ENCODE assay signal across 1 cellular context in genomic region chr4:3079694-3080123, GRCh38.
TF ChIP-seq lines count a peak whose summit lies in the region.

No MANE protein-coding gene starts in this region.

TF ChIP-seq in K562, 482 proteins besides CTCF, POLR2A, EP300 and RAD21 (continued from another document and continues in another):
- TF ChIP-seq, protein P1, sequence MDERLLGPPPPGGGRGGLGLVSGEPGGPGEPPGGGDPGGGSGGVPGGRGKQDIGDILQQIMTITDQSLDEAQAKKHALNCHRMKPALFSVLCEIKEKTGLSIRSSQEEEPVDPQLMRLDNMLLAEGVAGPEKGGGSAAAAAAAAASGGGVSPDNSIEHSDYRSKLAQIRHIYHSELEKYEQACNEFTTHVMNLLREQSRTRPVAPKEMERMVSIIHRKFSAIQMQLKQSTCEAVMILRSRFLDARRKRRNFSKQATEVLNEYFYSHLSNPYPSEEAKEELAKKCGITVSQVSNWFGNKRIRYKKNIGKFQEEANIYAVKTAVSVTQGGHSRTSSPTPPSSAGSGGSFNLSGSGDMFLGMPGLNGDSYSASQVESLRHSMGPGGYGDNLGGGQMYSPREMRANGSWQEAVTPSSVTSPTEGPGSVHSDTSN (CRISPR knock-in tag; IDR thresholded peaks at IDR 0.05; ENCODE audit: low read depth): no peak
- TF ChIP-seq, protein P1 (tag; conservative IDR thresholded peaks at IDR 0.05; ENCODE audit: low read depth): peak; percentile 57; the same call in 1 of the 2 replicates
- TF ChIP-seq HDAC2 (IDR thresholded peaks at IDR 0.05) (peak; percentile 63), SPI1 (IDR thresholded peaks at IDR 0.05; ENCODE audit: borderline replicate concordance, low read depth, low read length) (peak; percentile 72), ZNF124 (CRISPR knock-in tag; IDR thresholded peaks at IDR 0.05) (no peak), MAZ (CRISPR knock-in tag; conservative IDR thresholded peaks at IDR 0.05 in 1 of 2, IDR thresholded peaks at IDR 0.05 in 1 of 2) (no peak; a peak in 1 of 4 replicates), ELF1 (tag; IDR thresholded peaks at IDR 0.05) (peak; percentile 32; the same call in 1 of the 2 replicates), CTBP1 (IDR thresholded peaks at IDR 0.05; ENCODE audit: borderline replicate concordance) (peak; percentile 75; the same call in 1 of the 2 replicates), E2F4 (CRISPR knock-in tag; IDR thresholded peaks at IDR 0.05; ENCODE audit: low read depth) (no peak), ZNF140 (CRISPR knock-in tag; IDR thresholded peaks at IDR 0.05) (no peak), NCOA1 (IDR thresholded peaks at IDR 0.05; ENCODE audit: low read depth) (peak; percentile 24), DPF2 (IDR thresholded peaks at IDR 0.05) (peak; percentile 82), NONO (IDR thresholded peaks at IDR 0.05; ENCODE audit: low read depth in 2 of 2, low read length in 1 of 2) (no peak), MAFK (IDR thresholded peaks at IDR 0.05; ENCODE audit: low read length) (no peak), GTF2E2 (tag; IDR thresholded peaks at IDR 0.05) (no peak), ARHGAP35 (IDR thresholded peaks at IDR 0.05; ENCODE audit: partially characterized antibody) (no peak), SMARCA4 (IDR thresholded peaks at IDR 0.05) (peak; percentile 80), ZNF699 (CRISPR knock-in tag; IDR thresholded peaks at IDR 0.05; ENCODE audit: insufficient replicate concordance) (no peak), E2F6 (IDR thresholded peaks at IDR 0.05; ENCODE audit: borderline replicate concordance in 1 of 2, extremely low read depth in 1 of 2, insufficient read depth in 1 of 2, insufficient read length in 1 of 2, low read depth in 1 of 2, low read length in 1 of 2, poor library complexity in 1 of 2, severe bottlenecking in 1 of 2) (no peak), ZNF384 (IDR thresholded peaks at IDR 0.05; ENCODE audit: low read depth, low read length) (peak; percentile 72), GATA2 (CRISPR knock-in tag; IDR thresholded peaks at IDR 0.05) (peak; percentile 88), ZNF785 (CRISPR knock-in tag; IDR thresholded peaks at IDR 0.05) (no peak), ZNF24 (IDR thresholded peaks at IDR 0.05) (peak; percentile 84), ZNF707 (CRISPR knock-in tag; conservative IDR thresholded peaks at IDR 0.05) (no peak), CEBPG (CRISPR knock-in tag; IDR thresholded peaks at IDR 0.05) (no peak; the same call in 1 of the 2 replicates), CEBPG (tag; conservative IDR thresholded peaks at IDR 0.05 in 1 of 2, IDR thresholded peaks at IDR 0.05 in 1 of 2) (no peak), MAFG (tag; conservative IDR thresholded peaks at IDR 0.05) (peak; percentile 39; the same call in 1 of the 2 replicates), CEBPB (tag; IDR thresholded peaks at IDR 0.05) (peak; percentile 65), TBL1XR1 (IDR thresholded peaks at IDR 0.05; ENCODE audit: low read length in 2 of 2) (peak in 1 of 2 experiments; percentile 37; a peak in 1 of 4 replicates), ZBTB2 (IDR thresholded peaks at IDR 0.05) (peak; percentile 47; the same call in 1 of the 2 replicates), HNRNPL (IDR thresholded peaks at IDR 0.05; ENCODE audit: low read depth, low read length) (no peak), HDAC6 (IDR thresholded peaks at IDR 0.05; ENCODE audit: low read depth, low read length) (no peak), HMBOX1 (IDR thresholded peaks at IDR 0.05) (peak; percentile 98), NFE2 (IDR thresholded peaks at IDR 0.05; ENCODE audit: low read depth) (peak; percentile 57; the same call in 1 of the 2 replicates), ZSCAN29 (IDR thresholded peaks at IDR 0.05) (no peak), BHLHE40 (IDR thresholded peaks at IDR 0.05; ENCODE audit: low read length) (peak; percentile 22; the same call in 1 of the 2 replicates), ZBTB7A (IDR thresholded peaks at IDR 0.05; ENCODE audit: borderline replicate concordance, control insufficient read depth, low read depth, low read length) (peak; percentile 86; the same call in 1 of the 2 replicates), SP1 (CRISPR knock-in tag; IDR thresholded peaks at IDR 0.05) (0 out of 2 replicates have a peak, but pooled peaks have one; percentile 17), PKNOX1 (IDR thresholded peaks at IDR 0.05) (peak; percentile 87), NFYB (IDR thresholded peaks at IDR 0.05; ENCODE audit: extremely low read depth, insufficient read length) (no peak), TCF3 (CRISPR knock-in tag; IDR thresholded peaks at IDR 0.05) (peak; percentile 92), MBD2 (IDR thresholded peaks at IDR 0.05; ENCODE audit: borderline replicate concordance, low read depth) (peak; percentile 68), HDGF (IDR thresholded peaks at IDR 0.05) (no peak), ATF7 (IDR thresholded peaks at IDR 0.05) (peak; percentile 66), ZNF395 (CRISPR knock-in tag; IDR thresholded peaks at IDR 0.05) (peak; percentile 93), CREB1 (IDR thresholded peaks at IDR 0.05) (no peak), CREB1 (CRISPR knock-in tag; IDR thresholded peaks at IDR 0.05) (no peak), KLF16 (IDR thresholded peaks at IDR 0.05) (peak; percentile 91), MEF2D (tag; conservative IDR thresholded peaks at IDR 0.05; ENCODE audit: low read depth) (no peak), ARID1B (IDR thresholded peaks at IDR 0.05) (peak; percentile 90), ZNF197 (CRISPR knock-in tag; IDR thresholded peaks at IDR 0.05; ENCODE audit: low read depth) (0 out of 2 replicates have a peak, but pooled peaks have one; percentile 50), GTF2B (IDR thresholded peaks at IDR 0.05; ENCODE audit: extremely low read depth, insufficient read length) (no peak), KAT2B (IDR thresholded peaks at IDR 0.05; ENCODE audit: low read depth, low read length) (no peak), MTA2 (IDR thresholded peaks at IDR 0.05; ENCODE audit: low read depth) (peak; percentile 63; the same call in 1 of the 2 replicates), PML (IDR thresholded peaks at IDR 0.05; ENCODE audit: low read length) (peak; percentile 68)
- TF ChIP-seq, protein P2, sequence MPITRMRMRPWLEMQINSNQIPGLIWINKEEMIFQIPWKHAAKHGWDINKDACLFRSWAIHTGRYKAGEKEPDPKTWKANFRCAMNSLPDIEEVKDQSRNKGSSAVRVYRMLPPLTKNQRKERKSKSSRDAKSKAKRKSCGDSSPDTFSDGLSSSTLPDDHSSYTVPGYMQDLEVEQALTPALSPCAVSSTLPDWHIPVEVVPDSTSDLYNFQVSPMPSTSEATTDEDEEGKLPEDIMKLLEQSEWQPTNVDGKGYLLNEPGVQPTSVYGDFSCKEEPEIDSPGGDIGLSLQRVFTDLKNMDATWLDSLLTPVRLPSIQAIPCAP (CRISPR knock-in tag; IDR thresholded peaks at IDR 0.05; ENCODE audit: borderline replicate concordance): no peak
- TF ChIP-seq, protein P3, sequence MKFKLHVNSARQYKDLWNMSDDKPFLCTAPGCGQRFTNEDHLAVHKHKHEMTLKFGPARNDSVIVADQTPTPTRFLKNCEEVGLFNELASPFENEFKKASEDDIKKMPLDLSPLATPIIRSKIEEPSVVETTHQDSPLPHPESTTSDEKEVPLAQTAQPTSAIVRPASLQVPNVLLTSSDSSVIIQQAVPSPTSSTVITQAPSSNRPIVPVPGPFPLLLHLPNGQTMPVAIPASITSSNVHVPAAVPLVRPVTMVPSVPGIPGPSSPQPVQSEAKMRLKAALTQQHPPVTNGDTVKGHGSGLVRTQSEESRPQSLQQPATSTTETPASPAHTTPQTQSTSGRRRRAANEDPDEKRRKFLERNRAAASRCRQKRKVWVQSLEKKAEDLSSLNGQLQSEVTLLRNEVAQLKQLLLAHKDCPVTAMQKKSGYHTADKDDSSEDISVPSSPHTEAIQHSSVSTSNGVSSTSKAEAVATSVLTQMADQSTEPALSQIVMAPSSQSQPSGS (CRISPR knock-in tag; IDR thresholded peaks at IDR 0.05): no peak
- TF ChIP-seq, protein P4, sequence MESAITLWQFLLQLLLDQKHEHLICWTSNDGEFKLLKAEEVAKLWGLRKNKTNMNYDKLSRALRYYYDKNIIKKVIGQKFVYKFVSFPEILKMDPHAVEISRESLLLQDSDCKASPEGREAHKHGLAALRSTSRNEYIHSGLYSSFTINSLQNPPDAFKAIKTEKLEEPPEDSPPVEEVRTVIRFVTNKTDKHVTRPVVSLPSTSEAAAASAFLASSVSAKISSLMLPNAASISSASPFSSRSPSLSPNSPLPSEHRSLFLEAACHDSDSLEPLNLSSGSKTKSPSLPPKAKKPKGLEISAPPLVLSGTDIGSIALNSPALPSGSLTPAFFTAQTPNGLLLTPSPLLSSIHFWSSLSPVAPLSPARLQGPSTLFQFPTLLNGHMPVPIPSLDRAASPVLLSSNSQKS (CRISPR knock-in tag; IDR thresholded peaks at IDR 0.05): no peak
